ENCODE assay signal across 17 cellular contexts in the genomic region with DNA sequence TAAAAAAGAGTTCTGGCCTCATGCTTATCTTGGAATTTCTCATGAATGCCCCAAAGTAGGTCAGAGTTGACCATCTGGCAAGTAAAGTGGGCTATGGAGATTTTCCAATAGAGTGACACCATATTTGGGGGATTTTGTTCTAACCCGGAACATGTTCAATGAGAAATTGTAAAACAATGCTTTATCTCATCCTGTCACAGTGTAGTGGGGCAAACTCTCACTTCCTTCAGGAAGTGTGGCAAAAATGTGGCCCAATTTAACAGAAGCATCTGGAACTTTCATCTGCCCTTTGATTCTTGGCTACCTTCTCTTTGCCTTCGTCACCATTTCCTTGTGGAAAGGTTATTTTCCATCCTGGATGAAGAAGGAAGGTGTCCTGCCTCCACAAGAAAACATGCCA.
DNase-seq lines count a peak whose midpoint lies in the region; ATAC-seq and TF ChIP-seq lines count a peak whose summit lies in the region.
"Had no signal": no experiment of that assay in that cellular context is flagged by ENCODE, and none has a peak within 500 bp of the region (broad histone marks: within the 10 kb centered on the region; RNA-seq: fewer than 3 reads in every experiment).

No MANE protein-coding gene starts in this region.

- peaks cover 0 to 2% of the 10 kb centered on the region in 2 donors for H3K27me3 Mint-ChIP-seq in CD8-positive, alpha-beta memory T cell

- peak; percentile 18 to 35 for ATAC-seq in left cardiac atrium
- ATAC-seq in Right ventricle myocardium superior (ENCODE audit: poor library complexity), result no peak
- ATAC-seq in GM21381 (IDR thresholded peaks at IDR 0.05; ENCODE audit: unreplicated experiment), result no peak
- ATAC-seq: A549 had no signal

- no peak overlapping the region for H3K4me3 ChIP-seq in fibroblast of pulmonary artery (replicated peaks; ENCODE audit: low read depth, low read length)
- no peak overlapping the region for H3K4me3 ChIP-seq in mesodermal cell (ENCODE audit: extremely low read depth, insufficient read depth, low read length, poor library complexity, severe bottlenecking)
- H3K4me3 ChIP-seq in CD8-positive, alpha-beta memory T cell (ENCODE audit: low read length), result no peak overlapping the region
- H3K4me3 ChIP-seq: A549 had no signal

- no peaks in the 10 kb centered on the region for H3K9me3 ChIP-seq in mesodermal cell (ENCODE audit: control insufficient read depth, low read length)
- no peaks in the 10 kb centered on the region for H3K9me3 ChIP-seq in CD8-positive, alpha-beta memory T cell (ENCODE audit: low read length)
- H3K9me3 ChIP-seq: A549 had no signal

- no peaks in the 10 kb centered on the region for H3K4me1 ChIP-seq in mesodermal cell (ENCODE audit: control insufficient read depth, insufficient read depth, low read length, poor library complexity, severe bottlenecking)
- H3K4me1 ChIP-seq in CD8-positive, alpha-beta memory T cell (ENCODE audit: insufficient read depth, low read length), result no peaks in the 10 kb centered on the region
- H3K4me1 ChIP-seq: A549 had no signal

- peak overlapping the region; percentile 71 for H3K27ac ChIP-seq in mesodermal cell (ENCODE audit: low read depth, low read length, severe bottlenecking)
- no peak overlapping the region for H3K27ac ChIP-seq in CD8-positive, alpha-beta memory T cell (ENCODE audit: low read depth, low read length)
- H3K27ac ChIP-seq: A549 had no signal

- DNase-seq in left cardiac atrium (no peak), Right ventricle myocardium superior (no peak), fibroblast of pulmonary artery (ENCODE audit: low read depth) (peak; percentile 11), dedifferentiated amniotic fluid mesenchymal stem cell (ENCODE audit: extremely low spot score) (no peak), NCI-H2171 (lab: John Stamatoyannopoulos, UW) (no peak)
- DNase-seq in CD8-positive, alpha-beta memory T cell, result no peak
- DNase-seq: C1 segment of cervical spinal cord, DMS 273 treated with DMSO at 0.1 percent for 48 hours, GDM1, GOT3, KG1, NCI-H1436 treated with DMSO at 0.1 percent for 48 hours, NCI-H2029 treated with DMSO at 0.1 percent for 48 hours, NCI-H524 treated with DMSO at 0.1 percent for 48 hours had no signal

- no peaks in the 10 kb centered on the region for H3K27me3 ChIP-seq in CD8-positive, alpha-beta memory T cell (ENCODE audit: insufficient read depth, low read length, poor library complexity, severe bottlenecking)

- POLR2A ChIA-PET in CD8-positive, alpha-beta memory T cell (lab: Charles Lee), result no interaction called here

- H3K4me1 Mint-ChIP-seq in CD8-positive, alpha-beta memory T cell, result no peaks in the 10 kb centered on the region

- H3K36me3 Mint-ChIP-seq in CD8-positive, alpha-beta memory T cell, result no peaks in the 10 kb centered on the region

- no peak for TF ChIP-seq CTCF in fibroblast of pulmonary artery (IDR thresholded peaks at IDR 0.05; ENCODE audit: low read length, missing control alignments)

- no peak overlapping the region for H3K27ac Mint-ChIP-seq in CD8-positive, alpha-beta memory T cell

- H3K9me3 Mint-ChIP-seq in CD8-positive, alpha-beta memory T cell, result peaks cover 0 to 10% (median 0%) of the 10 kb centered on the region in 5 donors

- peaks cover 93% of the 10 kb centered on the region for H3K36me3 ChIP-seq in mesodermal cell (ENCODE audit: control insufficient read depth, insufficient read depth, low read length)
- H3K36me3 ChIP-seq in CD8-positive, alpha-beta memory T cell (ENCODE audit: insufficient read depth, low read length), result no peaks in the 10 kb centered on the region

- CTCF ChIA-PET in CD8-positive, alpha-beta memory T cell (lab: Charles Lee), result no interaction called here

- intact Hi-C loops in left cardiac atrium (cut with DNase I), result no loop called here
- intact Hi-C loops in Right ventricle myocardium superior (cut with DNase I), result no loop called here

- WGBS in mesodermal cell (ENCODE audit: insufficient coverage in 2 of 2), 2 experiments, result 79% methylated on average over 2 of the region's 2 CpGs; no CpG with 5 or more reads in 1 of the 2 experiments

- no peak overlapping the region for H3K4me3 Mint-ChIP-seq in CD8-positive, alpha-beta memory T cell

Comparison
In these comparisons a context has a peak if more than half of its experiments do, and no peak if none do; other contexts are left out.
1. ATAC-seq: peak in left cardiac atrium (2 of 2); none in Right ventricle myocardium superior (single experiment) and GM21381 (single experiment).